In the genomic region with DNA sequence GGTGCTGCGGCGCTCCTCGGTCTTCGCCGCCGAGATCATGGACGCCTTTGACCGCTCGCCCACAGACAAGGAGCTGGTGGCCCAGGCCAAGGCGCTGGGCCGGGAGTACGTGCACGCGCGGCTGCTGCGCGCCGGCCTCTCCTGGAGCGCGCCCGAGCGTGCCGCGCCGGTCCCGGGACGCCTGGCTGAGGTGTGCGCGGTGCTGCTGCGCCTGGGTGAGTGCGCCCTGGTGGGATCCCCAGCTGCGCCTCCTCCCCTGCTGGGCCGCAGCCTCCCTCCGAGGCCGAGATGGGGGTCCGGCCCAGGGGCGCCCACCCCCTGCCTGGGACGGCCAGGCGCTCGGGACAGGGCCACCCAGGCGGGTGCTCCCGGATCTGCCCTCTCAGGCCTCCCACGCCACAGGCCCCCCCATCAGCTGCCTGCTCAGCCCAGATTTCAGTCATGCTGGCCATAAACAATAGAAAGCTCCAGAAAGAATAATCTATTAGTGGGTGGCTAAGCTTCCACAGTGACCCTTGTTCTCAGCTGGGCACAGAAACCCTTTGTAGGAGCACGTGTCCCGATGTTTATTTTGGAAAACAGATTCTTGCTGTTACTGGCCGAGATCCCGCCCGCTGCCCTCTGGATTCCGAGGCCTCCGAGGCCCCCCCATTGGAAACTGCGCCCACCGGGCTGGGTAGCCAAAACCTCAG, we compare ENCODE assay signal across 9 cellular contexts. TPM values are rescaled to one million over a fixed set of nuclear protein-coding genes. Genes with fewer than 3 reads are reported as not detected.
DNase-seq lines count a peak whose midpoint lies in the region; ATAC-seq and TF ChIP-seq lines count a peak whose summit lies in the region.
"Had no signal": no experiment of that assay in that cellular context is flagged by ENCODE, and none has a peak within 500 bp of the region (broad histone marks: within the 10 kb centered on the region; RNA-seq: fewer than 3 reads in every experiment).

No MANE protein-coding gene starts in this region.

- peaks cover 5% of the 10 kb centered on the region for H3K4me1 Mint-ChIP-seq in T-helper 17 cell
- no peaks in the 10 kb centered on the region for H3K4me1 Mint-ChIP-seq in type B pancreatic cell (ENCODE audit: unreplicated experiment)

- WGBS in esophagus muscularis mucosa, result 27% methylated on average over 9 of the region's 52 CpGs

- peaks cover 0 to 18% (median 12%) of the 10 kb centered on the region in 4 donors for H3K36me3 ChIP-seq in esophagus muscularis mucosa
- H3K36me3 ChIP-seq in mucosa of descending colon (ENCODE audit: low read depth), result no peaks in the 10 kb centered on the region

- H3K27me3 ChIP-seq in esophagus muscularis mucosa, result peaks cover 0 to 17% (median 0%) of the 10 kb centered on the region in 4 donors

- H3K27ac Mint-ChIP-seq in T-helper 17 cell (no peak overlapping the region), type B pancreatic cell (peak overlapping the region; percentile 65)
- H3K27ac Mint-ChIP-seq: CD4-positive, CD25-positive, alpha-beta regulatory T cell had no signal

- TF ChIP-seq EP300 in esophagus muscularis mucosa (IDR thresholded peaks at IDR 0.05), result no peak

- H3K27ac ChIP-seq in esophagus muscularis mucosa (replicated peaks in 1 of 4), result peak overlapping the region; percentile 75 to 90 (median 84)

- TF ChIP-seq POLR2A in esophagus muscularis mucosa (IDR thresholded peaks at IDR 0.05; ENCODE audit: low read depth), result no peak

- H3K4me3 ChIP-seq in esophagus muscularis mucosa, result peak overlapping the region; percentile 66 to 87 (median 79)
- peak overlapping the region; percentile 36 for H3K4me3 ChIP-seq in mucosa of descending colon

- no peaks in the 10 kb centered on the region for H3K9me3 ChIP-seq in T-helper 17 cell (ENCODE audit: control insufficient read depth, low read length, poor library complexity, severe bottlenecking)
- H3K9me3 ChIP-seq in esophagus muscularis mucosa, result peaks cover 0 to 21% (median 2%) of the 10 kb centered on the region in 4 donors
- no peaks in the 10 kb centered on the region for H3K9me3 ChIP-seq in mucosa of descending colon

- H3K36me3 Mint-ChIP-seq in T-helper 17 cell (ENCODE audit: low read depth) (no peaks in the 10 kb centered on the region), type B pancreatic cell (peaks cover 4% of the 10 kb centered on the region)
- H3K36me3 Mint-ChIP-seq: CD4-positive, CD25-positive, alpha-beta regulatory T cell had no signal

- H3K9me3 Mint-ChIP-seq in type B pancreatic cell, result peaks cover 4% of the 10 kb centered on the region

- H3K4me3 Mint-ChIP-seq in T-helper 17 cell, result peak overlapping the region; percentile 73
- peak overlapping the region; percentile 89 for H3K4me3 Mint-ChIP-seq in type B pancreatic cell

- H3K4me1 ChIP-seq in esophagus muscularis mucosa (peaks cover 42 to 65% (median 62%) of the 10 kb centered on the region in 4 donors), mucosa of descending colon (ENCODE audit: low read depth) (no peaks in the 10 kb centered on the region)

- DNase-seq in NCI-H2227 (lab: John Stamatoyannopoulos, UW; ENCODE audit: unreplicated experiment) (peak; percentile 61), NCI-H2227 treated with DMSO at 0.1 percent for 48 hours (lab: John Stamatoyannopoulos, UW) (no peak), T-helper 17 cell (no peak), esophagus muscularis mucosa (ENCODE audit: extremely low spot score) (no peak), mucosa of descending colon (peak; percentile 44 to 69 (median 52)), type B pancreatic cell (ENCODE audit: extremely low spot score, unreplicated experiment) (no peak), SK-N-DZ (ENCODE audit: low spot score) (no peak)

- no peak for TF ChIP-seq CTCF in esophagus muscularis mucosa (IDR thresholded peaks at IDR 0.05)
- no peak for TF ChIP-seq CTCF in mucosa of descending colon (IDR thresholded peaks at IDR 0.05)
- no peak for TF ChIP-seq CTCF in type B pancreatic cell (conservative IDR thresholded peaks at IDR 0.05)

- ATAC-seq in T-helper 17 cell (no peak), mucosa of descending colon (peak; percentile 81), HG03442 (IDR thresholded peaks at IDR 0.05; ENCODE audit: unreplicated experiment) (no peak)

- H3K27me3 Mint-ChIP-seq in T-helper 17 cell (peaks cover 32% of the 10 kb centered on the region), type B pancreatic cell (peaks cover 20% of the 10 kb centered on the region)

- intact Hi-C loops in esophagus muscularis mucosa (cut with DNase I), result no loop called here
- intact Hi-C loops in mucosa of descending colon (cut with DNase I, micrococcal nuclease), result no loop called here

RNA-seq across cellular contexts. Expression of gene BOK, which starts 1.1 kb away (rescaled TPM):
- total RNA-seq in T-helper 17 cell, result not detected
- total RNA-seq in esophagus muscularis mucosa, result 100 to 1,000 TPM in 1 of 4 donors, 10 to 100 TPM in 3; 55.8 to 118 (median 73.7) TPM
- total RNA-seq in mucosa of descending colon, result 10 to 100 TPM in 1 of 3 donors, 1 to 10 TPM in 2; 6.7 to 25.5 (median 7.4) TPM
- 41.5 and 108 TPM in 2 replicates for total RNA-seq in type B pancreatic cell (ENCODE audit: low replicate concordance)
- polyA plus RNA-seq in SK-N-DZ (2014; cell fraction: cytosol; rRNA removed), result 31.0 and 35.6 TPM in 2 replicates
- 34.4 and 40.9 TPM in 2 replicates for polyA plus RNA-seq in SK-N-DZ (2014; cell fraction: nucleus; rRNA removed)
- total RNA-seq: CD4-positive, CD25-positive, alpha-beta regulatory T cell had no signal
- polyA plus RNA-seq: CD4-positive, CD25-positive, alpha-beta regulatory T cell had no signal

RNA-seq across cellular contexts. Expression of gene STK25, which starts 51.3 kb away (rescaled TPM):
- 100 to 1,000 TPM; 105 to 109 TPM for total RNA-seq in T-helper 17 cell
- total RNA-seq in esophagus muscularis mucosa, result 100 to 1,000 TPM; 127 to 220 (median 153) TPM
- total RNA-seq in mucosa of descending colon, result 100 to 1,000 TPM in 2 of 3 donors, 10 to 100 TPM in 1; 89.8 to 137 (median 129) TPM
- total RNA-seq in type B pancreatic cell (ENCODE audit: low replicate concordance), result 182 and 198 TPM in 2 replicates
- 342 and 394 TPM in 2 replicates for polyA plus RNA-seq in SK-N-DZ (2014; cell fraction: cytosol; rRNA removed)
- polyA plus RNA-seq in SK-N-DZ (2014; cell fraction: nucleus; rRNA removed), result 1,046 and 1,128 TPM in 2 replicates

Comparison
In these comparisons a context has a peak if more than half of its experiments do, and no peak if none do; other contexts are left out.
1. DNase-seq: peak in NCI-H2227 (single experiment) and mucosa of descending colon (3 of 3); none in NCI-H2227 treated with DMSO at 0.1 percent for 48 hours (single experiment), T-helper 17 cell (0 of 3), esophagus muscularis mucosa (single experiment), type B pancreatic cell (single experiment) and SK-N-DZ (single experiment).
2. RNA of gene BOK, which starts 1.1 kb away (total RNA-seq): 55.8 to 118 TPM in esophagus muscularis mucosa, 41.5 to 108 TPM in type B pancreatic cell and 6.7 to 25.5 TPM in mucosa of descending colon; not detected in T-helper 17 cell; every median in the first group is over 4 times any median in the second.